Comparison of ENCODE assay signal across 25 cellular contexts in genomic region chr6:131226465-131226864, GRCh38.
A peak's percentile ranks its signal among the peaks of the same experiment; 100 is the strongest.
DNase-seq lines count a peak whose midpoint lies in the region; ATAC-seq, FAIRE-seq and TF ChIP-seq lines count a peak whose summit lies in the region.
"Had no signal": no experiment of that assay in that cellular context is flagged by ENCODE, and none has a peak within 500 bp of the region (broad histone marks: within the 10 kb centered on the region; RNA-seq: fewer than 3 reads in every experiment).

No MANE protein-coding gene starts in this region.

- POLR2A ChIA-PET in activated CD4-positive, alpha-beta memory T cell treated with anti-CD3 and anti-CD28 coated beads for 36 hours (lab: Charles Lee): no interaction called here

- H3K27ac Mint-ChIP-seq in progenitor cell of endocrine pancreas: peak overlapping the region; percentile 72
- no peak overlapping the region for H3K27ac Mint-ChIP-seq in activated CD4-positive, alpha-beta memory T cell treated with anti-CD3 and anti-CD28 coated beads for 36 hours
- H3K27ac Mint-ChIP-seq in immature natural killer cell: no peak overlapping the region

- H3K4me3 ChIP-seq in HUES64 (ENCODE audit: low read length) (no peak overlapping the region), bronchial epithelial cell (ENCODE audit: low read depth, low read length) (no peak overlapping the region)

- H3K4me1 Mint-ChIP-seq in progenitor cell of endocrine pancreas (ENCODE audit: low read depth): peaks cover 18% of the 10 kb centered on the region
- H3K4me1 Mint-ChIP-seq in activated CD4-positive, alpha-beta memory T cell treated with anti-CD3 and anti-CD28 coated beads for 36 hours (ENCODE audit: low read depth): peaks cover 19% of the 10 kb centered on the region
- H3K4me1 Mint-ChIP-seq in immature natural killer cell: peaks cover 19 to 37% of the 10 kb centered on the region in 2 donors

- no peak overlapping the region for H3K9ac ChIP-seq in HUES64 (ENCODE audit: low read depth, low read length)
- H3K9ac ChIP-seq: SK-N-SH had no signal

- H3K36me3 ChIP-seq in HUES64 (ENCODE audit: insufficient read depth, low read length): no peaks in the 10 kb centered on the region
- no peaks in the 10 kb centered on the region for H3K36me3 ChIP-seq in bronchial epithelial cell (ENCODE audit: control insufficient read depth, insufficient read depth, low read length)
- H3K36me3 ChIP-seq: BE2C had no signal

- H3K36me3 Mint-ChIP-seq in progenitor cell of endocrine pancreas (ENCODE audit: insufficient read depth): peaks cover 4% of the 10 kb centered on the region
- peaks cover 10% of the 10 kb centered on the region for H3K36me3 Mint-ChIP-seq in activated CD4-positive, alpha-beta memory T cell treated with anti-CD3 and anti-CD28 coated beads for 36 hours
- H3K36me3 Mint-ChIP-seq in immature natural killer cell: peaks cover 6 to 14% (median 13%) of the 10 kb centered on the region in 3 donors

- H3K27me3 Mint-ChIP-seq in progenitor cell of endocrine pancreas: no peaks in the 10 kb centered on the region
- no peaks in the 10 kb centered on the region for H3K27me3 Mint-ChIP-seq in activated CD4-positive, alpha-beta memory T cell treated with anti-CD3 and anti-CD28 coated beads for 36 hours
- peaks cover 0 to 2% (median 0%) of the 10 kb centered on the region in 3 donors for H3K27me3 Mint-ChIP-seq in immature natural killer cell (ENCODE audit: low read depth in 3 of 3)
- H3K27me3 Mint-ChIP-seq: CD4-positive, CD25-positive, alpha-beta regulatory T cell had no signal

- DNase-seq in NCI-H1105 treated with DMSO at 0.1 percent for 48 hours (lab: John Stamatoyannopoulos, UW) (peak; percentile 22), NCI-H1105 (lab: John Stamatoyannopoulos, UW) (no peak), bronchial epithelial cell (ENCODE audit: low read depth) (peak; percentile 37), progenitor cell of endocrine pancreas (ENCODE audit: low spot score, unreplicated experiment) (no peak), immature natural killer cell (no peak)
- no peak for DNase-seq in activated CD4-positive, alpha-beta memory T cell treated with anti-CD3 and anti-CD28 coated beads for 36 hours
- DNase-seq: ACHN; BE2C; CD4-positive, CD25-positive, alpha-beta regulatory T cell; DMS153; H9; IMR-90; KG1; MM.1S; NCI-H1417 treated with DMSO at 0.1 percent for 48 hours; NCI-H187 treated with DMSO at 0.1 percent for 48 hours; NCI-H446; NCI-H524 treated with DMSO at 0.1 percent for 48 hours; SK-N-SH; SW 1271 had no signal

- no peaks in the 10 kb centered on the region for H3K9me3 Mint-ChIP-seq in progenitor cell of endocrine pancreas (ENCODE audit: low read depth)
- H3K9me3 Mint-ChIP-seq in activated CD4-positive, alpha-beta memory T cell treated with anti-CD3 and anti-CD28 coated beads for 36 hours: peaks cover 4% of the 10 kb centered on the region
- H3K9me3 Mint-ChIP-seq in immature natural killer cell: no peaks in the 10 kb centered on the region

- FAIRE-seq in bronchial epithelial cell (lab: Jason Lieb, UNC): no peak
- FAIRE-seq: GM18507, RCC 7860 had no signal

- no peak overlapping the region for H3K4me3 Mint-ChIP-seq in progenitor cell of endocrine pancreas (ENCODE audit: low read depth)
- H3K4me3 Mint-ChIP-seq in activated CD4-positive, alpha-beta memory T cell treated with anti-CD3 and anti-CD28 coated beads for 36 hours: no peak overlapping the region
- no peak overlapping the region for H3K4me3 Mint-ChIP-seq in immature natural killer cell
- H3K4me3 Mint-ChIP-seq: CD4-positive, CD25-positive, alpha-beta regulatory T cell; H9 had no signal

- TF ChIP-seq CTCF in bronchial epithelial cell (IDR thresholded peaks at IDR 0.05; ENCODE audit: insufficient read depth, low read length, severe bottlenecking): no peak
- no peak for TF ChIP-seq CTCF in progenitor cell of endocrine pancreas (IDR thresholded peaks at IDR 0.05; ENCODE audit: unreplicated experiment)

- 73% methylated on average over 2 of the region's 2 CpGs for WGBS in HUES64

- peaks cover 21% of the 10 kb centered on the region for H3K4me1 ChIP-seq in HUES64 (ENCODE audit: insufficient read depth, low read length)
- H3K4me1 ChIP-seq: BE2C had no signal

- no peaks in the 10 kb centered on the region for H3K9me3 ChIP-seq in HUES64 (ENCODE audit: insufficient read depth, low read depth, low read length)
- H3K9me3 ChIP-seq: BE2C, SK-N-SH had no signal

- no peak for ATAC-seq in HG02571 (IDR thresholded peaks at IDR 0.05; ENCODE audit: unreplicated experiment)

- H3K27me3 ChIP-seq in HUES64 (ENCODE audit: insufficient read depth, low read length): no peaks in the 10 kb centered on the region
- no peaks in the 10 kb centered on the region for H3K27me3 ChIP-seq in bronchial epithelial cell (ENCODE audit: control insufficient read depth, insufficient read depth, low read length)
- H3K27me3 ChIP-seq: BE2C had no signal

- CTCF ChIA-PET in activated CD4-positive, alpha-beta memory T cell treated with anti-CD3 and anti-CD28 coated beads for 36 hours (lab: Charles Lee): no interaction called here

- intact Hi-C loops in activated CD4-positive, alpha-beta memory T cell treated with anti-CD3 and anti-CD28 coated beads for 36 hours (cut with micrococcal nuclease): no loop called here

- H3K27ac ChIP-seq in HUES64 (ENCODE audit: low read depth, low read length): peak overlapping the region; percentile 21; the same call in 1 of the 2 replicates
- H3K27ac ChIP-seq: 22Rv1 had no signal

Comparison
In these comparisons a context has a peak if more than half of its experiments do, and no peak if none do; other contexts are left out.
1. DNase-seq: peak in NCI-H1105 treated with DMSO at 0.1 percent for 48 hours (single experiment) and bronchial epithelial cell (single experiment); none in NCI-H1105 (single experiment), progenitor cell of endocrine pancreas (single experiment), activated CD4-positive, alpha-beta memory T cell treated with anti-CD3 and anti-CD28 coated beads for 36 hours (single experiment) and immature natural killer cell (0 of 3).